7 cellular contexts compared by ENCODE assay signal in genomic region chr1:22976461-22977243, GRCh38. TPM values are rescaled to one million over a fixed set of nuclear protein-coding genes. Genes with fewer than 3 reads are reported as not detected.
DNase-seq lines count a peak whose midpoint lies in the region; TF ChIP-seq lines count a peak whose summit lies in the region.

No MANE protein-coding gene starts in this region.

- H3K36me3 ChIP-seq in tibial artery = no peaks in the 10 kb centered on the region

- H3K4me3 ChIP-seq in GM12875 (ENCODE audit: low read depth, low read length) (no peak overlapping the region), tibial artery (no peak overlapping the region)

- DNase-seq in Kasumi-1 (lab: John Stamatoyannopoulos, UW) (peak; percentile 85 to 91), OCI-M1 (lab: John Stamatoyannopoulos, UW) (peak; percentile 89), activated T-helper 1 cell treated with Interleukin-2 at 50 U/mL for 16 hours (ENCODE audit: low read depth) (peak; percentile 13), foreskin melanocyte (peak; percentile 73), occipital lobe (lab: John Stamatoyannopoulos, UW) (peak; percentile 43), tibial artery (peak; percentile 60 to 77)

- intact Hi-C loops in tibial artery (cut with DNase I; ENCODE audit: low total_unique reads) = no loop called here

- no peaks in the 10 kb centered on the region for H3K4me1 ChIP-seq in tibial artery

- peak; percentile 80 for TF ChIP-seq CTCF in GM12875 (IDR thresholded peaks at IDR 0.05; ENCODE audit: borderline replicate concordance, insufficient read depth, low read depth, low read length)
- TF ChIP-seq CTCF in tibial artery (IDR thresholded peaks at IDR 0.05) = peak; percentile 49 to 68

- no peaks in the 10 kb centered on the region for H3K9me3 ChIP-seq in tibial artery

- H3K27ac ChIP-seq in tibial artery = no peak overlapping the region

- peaks cover 0 to 31% of the 10 kb centered on the region in 2 donors for H3K27me3 ChIP-seq in tibial artery

RNA-seq across cellular contexts. Expression of gene LACTBL1, which starts 4.0 kb away (rescaled TPM):
- not detected for total RNA-seq in occipital lobe

RNA-seq across cellular contexts. Expression of gene TEX46, which starts 39.0 kb away (rescaled TPM):
- total RNA-seq in occipital lobe = not detected

RNA-seq across cellular contexts. Expression of gene KDM1A, which starts 42.6 kb away (rescaled TPM):
- total RNA-seq in occipital lobe = 223 TPM

Comparison
In these comparisons a context has a peak if more than half of its experiments do, and no peak if none do; other contexts are left out.
1. DNase-seq: peak in every context shown above with its lines; median percentile 89 in OCI-M1; 88 in Kasumi-1; 73 in foreskin melanocyte; 68 in tibial artery; 43 in occipital lobe; 13 in activated T-helper 1 cell treated with Interleukin-2 at 50 U/mL for 16 hours.